1 cellular context compared by ENCODE assay signal in the genomic region with DNA sequence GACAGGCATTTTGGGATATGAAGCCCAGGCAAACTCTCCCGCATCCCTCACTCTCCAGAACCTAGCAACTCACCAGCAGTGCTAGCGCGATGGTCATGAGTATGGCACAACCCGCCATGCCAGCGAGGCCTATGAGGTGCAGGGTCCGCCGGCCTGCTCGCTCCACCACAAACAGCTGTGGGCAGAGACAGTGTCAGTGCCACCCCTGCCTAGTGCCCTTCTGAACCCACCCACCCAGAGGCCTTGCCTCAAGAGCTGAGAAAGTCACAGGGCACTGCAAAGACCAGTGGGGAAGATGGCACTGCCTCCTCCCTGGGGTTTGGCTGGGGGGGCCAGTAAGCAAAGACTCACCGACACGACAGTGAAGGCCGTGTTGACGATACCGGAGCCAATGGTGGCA.
TF ChIP-seq lines count a peak whose summit lies in the region.

No MANE protein-coding gene starts in this region.

TF ChIP-seq in HepG2, 621 proteins besides CTCF, POLR2A, EP300 and RAD21:
- no peak for TF ChIP-seq SATB2 (CRISPR knock-in tag; IDR thresholded peaks at IDR 0.05)
- TF ChIP-seq POGZ (CRISPR knock-in tag; IDR thresholded peaks at IDR 0.05): no peak
- TF ChIP-seq ZSCAN9 (CRISPR knock-in tag; IDR thresholded peaks at IDR 0.05; ENCODE audit: borderline replicate concordance): no peak
- TF ChIP-seq MZF1 (CRISPR knock-in tag; IDR thresholded peaks at IDR 0.05; ENCODE audit: borderline replicate concordance): no peak
- TF ChIP-seq ZSCAN30 (CRISPR knock-in tag; IDR thresholded peaks at IDR 0.05): no peak
- peak; percentile 53; the same call in 1 of the 2 replicates for TF ChIP-seq SSRP1 (CRISPR knock-in tag; IDR thresholded peaks at IDR 0.05)
TF ChIP-seq in HepG2: peak in this region for 1.
